1 cellular context compared by ENCODE assay signal in genomic region chr12:124646385-124647230, GRCh38.
TF ChIP-seq lines count a peak whose summit lies in the region.

No MANE protein-coding gene starts in this region.

TF ChIP-seq in HepG2, 621 proteins besides CTCF, POLR2A, EP300 and RAD21 (continued from another document):
- TF ChIP-seq ZNF672 (CRISPR knock-in tag; IDR thresholded peaks at IDR 0.05) (no peak), CENPT (CRISPR knock-in tag; IDR thresholded peaks at IDR 0.05; ENCODE audit: low read depth) (no peak), CREM (IDR thresholded peaks at IDR 0.05) (no peak), CREM (CRISPR knock-in tag; IDR thresholded peaks at IDR 0.05) (no peak), NRL (CRISPR knock-in tag; IDR thresholded peaks at IDR 0.05; ENCODE audit: borderline replicate concordance) (no peak), KLF6 (CRISPR knock-in tag; IDR thresholded peaks at IDR 0.05) (no peak), JUN (CRISPR knock-in tag; IDR thresholded peaks at IDR 0.05) (no peak), ZBED4 (CRISPR knock-in tag; IDR thresholded peaks at IDR 0.05; ENCODE audit: borderline replicate concordance) (no peak), NPAS2 (CRISPR knock-in tag; IDR thresholded peaks at IDR 0.05; ENCODE audit: borderline replicate concordance) (no peak), DNMT3B (CRISPR knock-in tag; conservative IDR thresholded peaks at IDR 0.05) (no peak), TGIF2 (CRISPR knock-in tag; IDR thresholded peaks at IDR 0.05) (no peak), KLF9 (CRISPR knock-in tag; IDR thresholded peaks at IDR 0.05; ENCODE audit: low read depth) (no peak), MXD1 (CRISPR knock-in tag; IDR thresholded peaks at IDR 0.05) (no peak), NFE2L2 (IDR thresholded peaks at IDR 0.05; ENCODE audit: low read length) (no peak), ZNF431 (CRISPR knock-in tag; IDR thresholded peaks at IDR 0.05; ENCODE audit: borderline replicate concordance, low read depth) (no peak)
